ENCODE assay signal across 8 cellular contexts in genomic region chr7:48154792-48155413, GRCh38. TPM values are rescaled to one million over a fixed set of nuclear protein-coding genes. Genes with fewer than 3 reads are reported as not detected.
DNase-seq lines count a peak whose midpoint lies in the region; ATAC-seq and TF ChIP-seq lines count a peak whose summit lies in the region.

No MANE protein-coding gene starts in this region.

- H3K4me3 ChIP-seq in heart left ventricle, result no peak overlapping the region
- no peak overlapping the region for H3K4me3 ChIP-seq in osteoblast (ENCODE audit: insufficient read depth, low read length)

- H3K36me3 ChIP-seq in heart left ventricle (no peaks in the 10 kb centered on the region), osteoblast (ENCODE audit: insufficient read depth, low read length) (no peaks in the 10 kb centered on the region)

- TF ChIP-seq POLR2A in heart left ventricle (IDR thresholded peaks at IDR 0.05), result no peak

- H3K27me3 ChIP-seq in heart left ventricle, result peaks cover 0 to 5% (median 0%) of the 10 kb centered on the region in 9 donors
- H3K27me3 ChIP-seq in osteoblast (ENCODE audit: insufficient read depth, low read length), result no peaks in the 10 kb centered on the region

- no peak for DNase-seq in heart left ventricle
- no peak for DNase-seq in Right ventricle myocardium inferior (ENCODE audit: missing footprints)
- DNase-seq in SK-N-DZ (ENCODE audit: low spot score), result peak; percentile 60
- peak; percentile 74 for DNase-seq in dermis blood vessel endothelial cell
- no peak for DNase-seq in osteoblast (ENCODE audit: insufficient read length, low spot score, missing footprints)
- DNase-seq in GOT3 (lab: John Stamatoyannopoulos, UW), result no peak
- DNase-seq in NCI-H510A treated with DMSO at 0.1 percent for 48 hours (lab: John Stamatoyannopoulos, UW), result no peak

- intact Hi-C loops in heart left ventricle (cut with DNase I) (no loop called here), Right ventricle myocardium inferior (cut with DNase I) (no loop called here)

- WGBS in heart left ventricle, 4 donors, result 81 to 90% (median 86%) methylated on average over 8 of the region's 8 CpGs

- no peak overlapping the region for H3K27ac ChIP-seq in heart left ventricle
- no peak overlapping the region for H3K27ac ChIP-seq in osteoblast (ENCODE audit: low read depth, low read length)

- H3K4me1 ChIP-seq in heart left ventricle, result no peaks in the 10 kb centered on the region
- H3K4me1 ChIP-seq in osteoblast (ENCODE audit: insufficient read depth, low read length), result peaks cover 9% of the 10 kb centered on the region

- no peak for ATAC-seq in heart left ventricle
- ATAC-seq in Right ventricle myocardium inferior, result no peak
- ATAC-seq in HG02852 (IDR thresholded peaks at IDR 0.05; ENCODE audit: unreplicated experiment), result peak; percentile 54

- TF ChIP-seq CTCF in heart left ventricle (IDR thresholded peaks at IDR 0.05) (peak in 7 of 12 donors; percentile 11 to 39 (median 29)), osteoblast (IDR thresholded peaks at IDR 0.05; ENCODE audit: extremely low read depth, low read depth, low read length) (peak; percentile 84)

- no peaks in the 10 kb centered on the region for H3K79me2 ChIP-seq in osteoblast (ENCODE audit: insufficient read depth, low read length)

- no peak overlapping the region for H3K4me2 ChIP-seq in osteoblast (ENCODE audit: insufficient read depth, low read length)

- peaks cover 0 to 5% (median 0%) of the 10 kb centered on the region in 12 donors for H3K9me3 ChIP-seq in heart left ventricle
- no peaks in the 10 kb centered on the region for H3K9me3 ChIP-seq in osteoblast (ENCODE audit: low read depth, low read length)

- no peak overlapping the region for H2AFZ ChIP-seq in osteoblast (ENCODE audit: low read length)

- no peaks in the 10 kb centered on the region for H4K20me1 ChIP-seq in osteoblast (ENCODE audit: insufficient read depth, low read length)

RNA-seq across cellular contexts. Expression of gene ABCA13, which starts 16.4 kb away (rescaled TPM):
- total RNA-seq in heart left ventricle (under 1 TPM in 7 of 9 donors, not detected in 2; 0.04 to 0.29 (median 0.09) TPM), Right ventricle myocardium inferior (not detected), dermis blood vessel endothelial cell (under 0.01 TPM in 1 of 2 replicates, not detected in the other), osteoblast (3.6 and 4.4 TPM in 2 replicates)
- under 1 TPM in 1 of 2 donors, not detected in 1; 0.01 TPM for polyA plus RNA-seq in heart left ventricle
- polyA plus RNA-seq in SK-N-DZ (2014; cell fraction: cytosol; rRNA removed), result 0.05 TPM in 1 of 2 replicates, not detected in the other
- not detected in 2 replicates for polyA plus RNA-seq in SK-N-DZ (2014; cell fraction: nucleus; rRNA removed)

Comparison
In these comparisons a context has a peak if more than half of its experiments do, and no peak if none do; other contexts are left out.
1. DNase-seq: peak in SK-N-DZ (single experiment) and dermis blood vessel endothelial cell (single experiment); none in heart left ventricle (0 of 5), Right ventricle myocardium inferior (single experiment), osteoblast (single experiment), GOT3 (single experiment) and NCI-H510A treated with DMSO at 0.1 percent for 48 hours (single experiment).